ENCODE assay signal across 2 cellular contexts in genomic region chr19:582497-583197, GRCh38.
TF ChIP-seq lines count a peak whose summit lies in the region.

No MANE protein-coding gene starts in this region.

TF ChIP-seq in IMR-90, 13 proteins besides CTCF, POLR2A, EP300 and RAD21:
- 0 out of 2 replicates have a peak, but pooled peaks have one; percentile 5 for TF ChIP-seq USF2 (IDR thresholded peaks at IDR 0.05; ENCODE audit: low read depth, low read length)
- peak; percentile 57; the same call in 1 of the 2 replicates for TF ChIP-seq BHLHE40 (IDR thresholded peaks at IDR 0.05; ENCODE audit: low read depth, low read length)
- no peak for TF ChIP-seq MAFK (IDR thresholded peaks at IDR 0.05; ENCODE audit: low read depth, low read length)
- peak; percentile 76 for TF ChIP-seq CEBPB (IDR thresholded peaks at IDR 0.05; ENCODE audit: low read depth, low read length)
- peak; percentile 70 for TF ChIP-seq FOS (IDR thresholded peaks at IDR 0.05; ENCODE audit: low read depth, low read length)
- TF ChIP-seq SMC3 (IDR thresholded peaks at IDR 0.05; ENCODE audit: low read depth, low read length), result no peak
- peak; percentile 28; the same call in 1 of the 2 replicates for TF ChIP-seq MAZ (IDR thresholded peaks at IDR 0.05; ENCODE audit: borderline replicate concordance, low read depth, low read length)
TF ChIP-seq in IMR-90: peak in this region for 5.

TF ChIP-seq in HepG2, 621 proteins besides CTCF, POLR2A, EP300 and RAD21:
- TF ChIP-seq SUZ12 (IDR thresholded peaks at IDR 0.05; ENCODE audit: low read depth, low read length) (no peak), SCMH1 (CRISPR knock-in tag; IDR thresholded peaks at IDR 0.05; ENCODE audit: borderline replicate concordance) (no peak), ZNF563 (CRISPR knock-in tag; IDR thresholded peaks at IDR 0.05) (no peak), KDM5A (IDR thresholded peaks at IDR 0.05; ENCODE audit: borderline replicate concordance, low read length) (no peak), ZNF598 (CRISPR knock-in tag; IDR thresholded peaks at IDR 0.05; ENCODE audit: borderline replicate concordance) (no peak), STAT6 (CRISPR knock-in tag; IDR thresholded peaks at IDR 0.05; ENCODE audit: borderline replicate concordance) (no peak), IRF9 (CRISPR knock-in tag; IDR thresholded peaks at IDR 0.05; ENCODE audit: borderline replicate concordance) (no peak), SOX13 (IDR thresholded peaks at IDR 0.05) (no peak), SOX13 (CRISPR knock-in tag; conservative IDR thresholded peaks at IDR 0.05 in 1 of 2, IDR thresholded peaks at IDR 0.05 in 1 of 2) (no peak), CBX1 (IDR thresholded peaks at IDR 0.05; ENCODE audit: low read depth) (no peak), THAP9 (CRISPR knock-in tag; IDR thresholded peaks at IDR 0.05; ENCODE audit: borderline replicate concordance) (no peak), ZNF281 (CRISPR knock-in tag; IDR thresholded peaks at IDR 0.05; ENCODE audit: borderline replicate concordance) (no peak), TRIM22 (IDR thresholded peaks at IDR 0.05) (no peak), TGIF2 (CRISPR knock-in tag; IDR thresholded peaks at IDR 0.05) (no peak), ZNF713 (CRISPR knock-in tag; IDR thresholded peaks at IDR 0.05) (no peak), ZNF17 (CRISPR knock-in tag; IDR thresholded peaks at IDR 0.05) (no peak), ZNF597 (CRISPR knock-in tag; IDR thresholded peaks at IDR 0.05) (no peak), ZNF768 (CRISPR knock-in tag; IDR thresholded peaks at IDR 0.05) (no peak)
